2 cellular contexts compared by ENCODE assay signal in genomic region chr2:100426384-100426720, GRCh38.
TF ChIP-seq lines count a peak whose summit lies in the region.

No MANE protein-coding gene starts in this region.

TF ChIP-seq in HepG2, 621 proteins besides CTCF, POLR2A, EP300 and RAD21 (continues in another document):
- no peak for TF ChIP-seq DZIP1 (CRISPR knock-in tag; IDR thresholded peaks at IDR 0.05)
- no peak for TF ChIP-seq TFAP4 (IDR thresholded peaks at IDR 0.05; ENCODE audit: borderline replicate concordance, low read depth)
- TF ChIP-seq AKNA (CRISPR knock-in tag; IDR thresholded peaks at IDR 0.05; ENCODE audit: borderline replicate concordance), result no peak
- TF ChIP-seq PCBP2 (optimal IDR thresholded peaks at IDR 0.05; ENCODE audit: low read depth, low read length, poor library complexity, severe bottlenecking), result no peak
- TF ChIP-seq ZSCAN31 (CRISPR knock-in tag; IDR thresholded peaks at IDR 0.05; ENCODE audit: low read depth), result no peak
- no peak for TF ChIP-seq ZSCAN20 (CRISPR knock-in tag; IDR thresholded peaks at IDR 0.05; ENCODE audit: borderline replicate concordance)
- no peak for TF ChIP-seq ZNF850 (CRISPR knock-in tag; conservative IDR thresholded peaks at IDR 0.05)
- no peak for TF ChIP-seq LCORL (IDR thresholded peaks at IDR 0.05)
- no peak for TF ChIP-seq LCORL (CRISPR knock-in tag; IDR thresholded peaks at IDR 0.05)
- TF ChIP-seq JUND (CRISPR knock-in tag; IDR thresholded peaks at IDR 0.05), result no peak
- TF ChIP-seq PRDM15 (CRISPR knock-in tag; IDR thresholded peaks at IDR 0.05), result no peak
- no peak for TF ChIP-seq HNF4A (CRISPR knock-in tag; IDR thresholded peaks at IDR 0.05)

TF ChIP-seq in H1, 55 proteins besides CTCF, POLR2A, EP300 and RAD21:
- TF ChIP-seq CHD2 (IDR thresholded peaks at IDR 0.05; ENCODE audit: low read length) (no peak), RXRA (IDR thresholded peaks at IDR 0.05; ENCODE audit: insufficient read depth, low read depth, low read length) (no peak), NANOG (IDR thresholded peaks at IDR 0.05; ENCODE audit: insufficient read depth, low read depth, low read length, poor library complexity, severe bottlenecking) (no peak), SUZ12 (IDR thresholded peaks at IDR 0.05; ENCODE audit: low read length) (no peak), USF2 (IDR thresholded peaks at IDR 0.05; ENCODE audit: low read length) (no peak), TCF12 (IDR thresholded peaks at IDR 0.05; ENCODE audit: low read depth, low read length) (no peak), POLR2AphosphoS5 (IDR thresholded peaks at IDR 0.05; ENCODE audit: low read depth, low read length) (no peak), SIRT6 (IDR thresholded peaks at IDR 0.05; ENCODE audit: low read length) (no peak), SRF (IDR thresholded peaks at IDR 0.05; ENCODE audit: low read depth, low read length) (no peak), JUN (IDR thresholded peaks at IDR 0.05; ENCODE audit: low read depth, low read length) (no peak), POU5F1 (IDR thresholded peaks at IDR 0.05; ENCODE audit: low read depth, low read length) (no peak), MAX (IDR thresholded peaks at IDR 0.05) (no peak), CBX8 (IDR thresholded peaks at IDR 0.05; ENCODE audit: borderline replicate concordance, low read depth, low read length) (no peak), SAP30 (IDR thresholded peaks at IDR 0.05; ENCODE audit: insufficient read depth, insufficient replicate concordance, low read length) (no peak)
